14 cellular contexts compared by ENCODE assay signal in genomic region chr5:107736608-107737007, GRCh38.
"Had no signal": no experiment of that assay in that cellular context is flagged by ENCODE, and none has a peak within 500 bp of the region (broad histone marks: within the 10 kb centered on the region; RNA-seq: fewer than 3 reads in every experiment).

No MANE protein-coding gene starts in this region.

- H3K27me3 ChIP-seq: ascending aorta, heart left ventricle, testis, upper lobe of right lung had no signal

- H3K27ac ChIP-seq: ascending aorta, heart left ventricle, left ventricle myocardium inferior, testis, upper lobe of right lung had no signal

- ATAC-seq: activated CD4-positive, CD25-positive, alpha-beta regulatory T cell treated with anti-CD3 and anti-CD28 coated beads, Interleukin-2, amount 50 U/mL, for 24 hours; activated CD8-positive, alpha-beta memory T cell treated with anti-CD3 and anti-CD28 coated beads, Interleukin-2, amount 10 ng/mL, durations not matched to agents 7 days and 5 days; heart left ventricle; T-helper 17 cell; upper lobe of right lung had no signal

- H3K9me3 ChIP-seq: ascending aorta, testis, upper lobe of right lung had no signal

- H3K4me3 ChIP-seq: ascending aorta, heart left ventricle, left ventricle myocardium inferior, testis, upper lobe of right lung had no signal

- DNase-seq: activated CD4-positive, alpha-beta T cell treated with anti-CD3 and anti-CD28 coated beads, Interleukin-2, amount 50 U/mL, for 4 hours; activated CD8-positive, alpha-beta memory T cell treated with anti-CD3 and anti-CD28 coated beads, Interleukin-2, amount 10 ng/mL, durations not matched to agents 7 days and 5 days; activated effector memory CD4-positive, alpha-beta T cell treated with anti-CD3 and anti-CD28 coated beads, Interleukin-2, amount 50 U/mL, for 16 hours; activated naive CD8-positive, alpha-beta T cell treated with anti-CD3 and anti-CD28 coated beads for 36 hours; activated T-cell treated with anti-CD3 and anti-CD28 coated beads, Interleukin-2, amount 50 U/mL, for 24 hours; cerebellar nuclear complex; heart left ventricle; left ventricle myocardium inferior; stimulated activated CD4-positive, alpha-beta T cell treated with anti-CD3 and anti-CD28 coated beads, Interleukin-4, amount 100 ng/mL, for 24 hours; T-helper 17 cell; testis; upper lobe of right lung had no signal
